In the genomic region with DNA sequence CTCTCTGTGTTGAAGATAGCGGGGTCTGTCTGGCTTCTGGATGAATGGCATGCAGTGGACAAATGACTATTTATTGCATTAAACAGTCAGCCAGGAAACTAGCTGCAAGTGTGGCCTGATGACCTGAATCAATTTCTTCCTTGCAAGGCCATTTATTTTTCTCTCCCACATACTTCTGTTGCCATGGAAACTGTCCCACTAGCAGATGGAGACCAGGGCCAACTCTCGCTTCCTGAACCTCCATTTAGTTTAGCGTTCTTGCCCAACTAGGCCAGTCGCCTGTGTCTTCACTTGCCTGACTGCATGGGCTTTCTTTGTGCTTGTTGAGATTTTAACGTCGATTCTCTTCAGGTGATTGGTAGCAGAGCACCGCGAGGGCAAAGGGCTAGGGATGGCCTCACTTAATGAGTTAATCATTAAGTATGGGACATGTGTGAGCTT, we compare ENCODE assay signal across 11 cellular contexts. TPM values are rescaled to one million over a fixed set of nuclear protein-coding genes. Genes with fewer than 3 reads are reported as not detected.
DNase-seq lines count a peak whose midpoint lies in the region; ATAC-seq, FAIRE-seq and TF ChIP-seq lines count a peak whose summit lies in the region.
"Had no signal": no experiment of that assay in that cellular context is flagged by ENCODE, and none has a peak within 500 bp of the region (broad histone marks: within the 10 kb centered on the region; RNA-seq: fewer than 3 reads in every experiment).

No MANE protein-coding gene starts in this region.

- ATAC-seq in left cardiac atrium (peak; percentile 48 to 65), pancreas (peak in 3 of 4 donors; percentile 57 to 64 (median 59))

- in situ Hi-C loops in KBM-7 (cut with MboI; ENCODE audit: low pct_unique_long_range_greater_than_20kb, low sequenced_read_pairs): no loop called here

- H3K9me3 ChIP-seq in BLaER1: no peaks in the 10 kb centered on the region
- no peaks in the 10 kb centered on the region for H3K9me3 ChIP-seq in pancreas

- intact Hi-C loops in left cardiac atrium (cut with DNase I) (no loop called here), pancreas (cut with DNase I) (no loop called here)

- peak; percentile 76 for DNase-seq in amniotic epithelial cell (ENCODE audit: low read depth)
- no peak for DNase-seq in left cardiac atrium
- peak in 2 of 6 donors; percentile 12 for DNase-seq in pancreas
- DNase-seq in activated effector memory CD4-positive, alpha-beta T cell treated with anti-CD3 and anti-CD28 coated beads, Interleukin-2, amount 50 U/mL, for 16 hours: no peak
- no peak for DNase-seq in KBM-7
- DNase-seq in NCI-H146 (lab: John Stamatoyannopoulos, UW): no peak
- DNase-seq in NCI-H510A (lab: John Stamatoyannopoulos, UW): no peak
- DNase-seq: CD4-positive, CD25-positive, alpha-beta regulatory T cell; cortex of kidney had no signal

- H3K4me2 ChIP-seq in BLaER1: peak overlapping the region; percentile 57

- H3K4me3 ChIP-seq in BLaER1: no peak overlapping the region
- no peak overlapping the region for H3K4me3 ChIP-seq in pancreas
- H3K4me3 ChIP-seq: SK-N-MC had no signal

- no peaks in the 10 kb centered on the region for H4K20me1 ChIP-seq in BLaER1

- no peaks in the 10 kb centered on the region for H3K27me3 ChIP-seq in BLaER1
- H3K27me3 ChIP-seq in pancreas: no peaks in the 10 kb centered on the region

- WGBS in pancreas, 2 donors: 38 to 53% methylated on average over 8 of the region's 8 CpGs

- no peak overlapping the region for H3K9ac ChIP-seq in BLaER1

- no peak for FAIRE-seq in pancreas (lab: Jason Lieb, UNC)

- H3K27ac ChIP-seq in BLaER1: 0 out of 2 replicates have a peak overlapping the region, but pooled peaks have one; percentile 2
- H3K27ac ChIP-seq in pancreas: peak overlapping the region in 2 of 4 donors; percentile 13 to 55
- H3K27ac ChIP-seq: SK-N-MC had no signal

- TF ChIP-seq CTCF in pancreas (IDR thresholded peaks at IDR 0.05): no peak

- peaks cover 42% of the 10 kb centered on the region for H3K4me1 ChIP-seq in BLaER1
- peaks cover 0 to 14% (median 3%) of the 10 kb centered on the region in 3 donors for H3K4me1 ChIP-seq in pancreas

- H3K36me3 ChIP-seq in BLaER1: no peaks in the 10 kb centered on the region
- H3K36me3 ChIP-seq in pancreas: no peaks in the 10 kb centered on the region

RNA-seq across cellular contexts. Expression of a gene that starts 27.6 kb away (rescaled TPM):
- total RNA-seq in left cardiac atrium (10 to 100 TPM; 52.9 to 63.7 TPM), pancreas (10 to 100 TPM; 14.4 to 32.0 (median 17.4) TPM)
- 10 to 100 TPM; 14.0 to 39.4 TPM for polyA plus RNA-seq in pancreas
